ENCODE assay signal across 28 cellular contexts in genomic region chr5:32387841-32388240, GRCh38. TPM values are rescaled to one million over a fixed set of nuclear protein-coding genes. Genes with fewer than 3 reads are reported as not detected.
DNase-seq lines count a peak whose midpoint lies in the region; ATAC-seq, FAIRE-seq and TF ChIP-seq lines count a peak whose summit lies in the region.
"Had no signal": no experiment of that assay in that cellular context is flagged by ENCODE, and none has a peak within 500 bp of the region (broad histone marks: within the 10 kb centered on the region; RNA-seq: fewer than 3 reads in every experiment).

No MANE protein-coding gene starts in this region.

- H3K4me1 ChIP-seq in left ventricle myocardium inferior, result no peaks in the 10 kb centered on the region
- peaks cover 45% of the 10 kb centered on the region for H3K4me1 ChIP-seq in adipocyte (ENCODE audit: control insufficient read depth, insufficient read depth, low read length)
- H3K4me1 ChIP-seq in mesenchymal stem cell (ENCODE audit: control insufficient read depth, insufficient read depth, low read depth, low read length), result peaks cover 4% of the 10 kb centered on the region
- peaks cover 0 to 15% of the 10 kb centered on the region in 2 donors for H3K4me1 ChIP-seq in uterus
- H3K4me1 ChIP-seq: Peyer's patch had no signal

- H2BK15ac ChIP-seq in mesenchymal stem cell (ENCODE audit: low read depth, poor library complexity, severe bottlenecking), result no peak overlapping the region

- FAIRE-seq in HTR-8/SVneo (lab: Jason Lieb, UNC), result no peak
- FAIRE-seq: astrocyte, endothelial cell of umbilical vein, GM19239 had no signal

- H3K4me3 ChIP-seq in left ventricle myocardium inferior (no peak overlapping the region), adipocyte (ENCODE audit: low read length) (peak overlapping the region; percentile 54), mesenchymal stem cell (ENCODE audit: insufficient read depth in 1 of 2, low read depth in 1 of 2, low read length in 2 of 2) (peak overlapping the region in 1 of 2 experiments; percentile 27), uterus (no peak overlapping the region)
- H3K4me3 ChIP-seq: BLaER1 treated with 17β-estradiol and CSF1 and Interleukin-3, amounts not matched to agents 10 nM and 100 nM; ovary; Peyer's patch; stomach had no signal

- no peak overlapping the region for H2BK12ac ChIP-seq in mesenchymal stem cell (ENCODE audit: low read length in 2 of 2)

- H3K27me3 ChIP-seq in left ventricle myocardium inferior (ENCODE audit: low read depth), result no peaks in the 10 kb centered on the region
- H3K27me3 ChIP-seq in adipocyte (replicated peaks; ENCODE audit: control insufficient read depth, insufficient read depth, low read length), result no peaks in the 10 kb centered on the region
- H3K27me3 ChIP-seq in mesenchymal stem cell (ENCODE audit: control insufficient read depth in 1 of 2, insufficient read depth in 1 of 2, low read length in 2 of 2), result no peaks in the 10 kb centered on the region
- no peaks in the 10 kb centered on the region for H3K27me3 ChIP-seq in uterus
- H3K27me3 ChIP-seq: BLaER1 treated with 17β-estradiol and CSF1 and Interleukin-3, amounts not matched to agents 10 nM and 100 nM; ovary; Peyer's patch; stomach had no signal

- peaks cover 15% of the 10 kb centered on the region for H3K79me1 ChIP-seq in mesenchymal stem cell (replicated peaks; ENCODE audit: low read length, poor library complexity, severe bottlenecking)

- peak overlapping the region; percentile 18 for H3K27ac ChIP-seq in left ventricle myocardium inferior (replicated peaks)
- no peak overlapping the region for H3K27ac ChIP-seq in mesenchymal stem cell (ENCODE audit: low read length, poor library complexity, severe bottlenecking)
- H3K27ac ChIP-seq in uterus, result peak overlapping the region; percentile 55 to 56
- H3K27ac ChIP-seq: BLaER1 treated with 17β-estradiol and CSF1 and Interleukin-3, amounts not matched to agents 10 nM and 100 nM had no signal

- peak overlapping the region; percentile 37 for H3K9ac ChIP-seq in adipocyte (ENCODE audit: low read length)
- peak overlapping the region; percentile 57 for H3K9ac ChIP-seq in mesenchymal stem cell (ENCODE audit: low read length)
- H3K9ac ChIP-seq: BLaER1 treated with 17β-estradiol and CSF1 and Interleukin-3, amounts not matched to agents 10 nM and 100 nM had no signal

- no peak overlapping the region for H3K4ac ChIP-seq in mesenchymal stem cell (ENCODE audit: low read depth in 1 of 2, low read length in 2 of 2)

- peaks cover 86% of the 10 kb centered on the region for H3K36me3 ChIP-seq in left ventricle myocardium inferior
- peaks cover 81% of the 10 kb centered on the region for H3K36me3 ChIP-seq in adipocyte (ENCODE audit: control insufficient read depth, insufficient read depth, low read length, severe bottlenecking)
- peaks cover 10 to 89% of the 10 kb centered on the region in 2 experiments for H3K36me3 ChIP-seq in mesenchymal stem cell (ENCODE audit: control insufficient read depth in 1 of 2, insufficient read depth in 2 of 2, low read depth in 1 of 2, low read length in 2 of 2)
- H3K36me3 ChIP-seq in uterus, result no peaks in the 10 kb centered on the region
- H3K36me3 ChIP-seq: ovary had no signal

- no peak for ATAC-seq in HG02885 (IDR thresholded peaks at IDR 0.05; ENCODE audit: poor library complexity, unreplicated experiment)
- ATAC-seq: left lobe of liver; naive thymus-derived CD8-positive, alpha-beta T cell had no signal

- TF ChIP-seq CTCF in left ventricle myocardium inferior (IDR thresholded peaks at IDR 0.05; ENCODE audit: borderline replicate concordance) (no peak), uterus (IDR thresholded peaks at IDR 0.05) (no peak)

- no peak overlapping the region for H4K91ac ChIP-seq in mesenchymal stem cell (ENCODE audit: low read length)

- H2AK5ac ChIP-seq in mesenchymal stem cell (ENCODE audit: low read length, severe bottlenecking), result no peak overlapping the region

- no peak overlapping the region for H2AFZ ChIP-seq in mesenchymal stem cell (ENCODE audit: low read depth, low read length)

- no peak for TF ChIP-seq POLR2A in uterus (IDR thresholded peaks at IDR 0.05)

- H3K23ac ChIP-seq in mesenchymal stem cell (ENCODE audit: low read length in 2 of 2), result no peak overlapping the region

- no peak overlapping the region for H2BK120ac ChIP-seq in mesenchymal stem cell (ENCODE audit: low read depth, low read length)

- H3K14ac ChIP-seq in mesenchymal stem cell (ENCODE audit: low read length in 2 of 2), result no peak overlapping the region

- no peak for DNase-seq in left ventricle myocardium inferior
- no peak for DNase-seq in cardiac septum (ENCODE audit: low spot score)
- no peak for DNase-seq in adipocyte (ENCODE audit: low read depth)
- no peak for DNase-seq in mesenchymal stem cell
- no peak for DNase-seq in uterus
- no peak for DNase-seq in NCI-H1930 (lab: John Stamatoyannopoulos, UW)
- DNase-seq in HTR-8/SVneo (ENCODE audit: insufficient read length, low spot score), result no peak
- DNase-seq: activated CD4-positive, alpha-beta T cell treated with anti-CD3 and anti-CD28 coated beads, Interleukin-2, amount 50 U/mL, for 48 hours; activated effector memory CD4-positive, alpha-beta T cell treated with Interleukin-2 at 50 U/mL for 16 hours; activated naive CD8-positive, alpha-beta T cell treated with anti-CD3 and anti-CD28 coated beads for 36 hours; COR-L47; DMS79; naive thymus-derived CD8-positive, alpha-beta T cell; NCI-H1048; NCI-H1694 treated with DMSO at 0.1 percent for 48 hours; NCI-H2171; NCI-H510A treated with DMSO at 0.1 percent for 48 hours; ovary; Peyer's patch; retina; stimulated activated CD4-positive, alpha-beta T cell treated with anti-CD3 and anti-CD28 coated beads, Interleukin-2, amount 100 ng/mL, for 24 hours; stomach had no signal

- no peak overlapping the region for H2BK5ac ChIP-seq in mesenchymal stem cell (ENCODE audit: low read depth, low read length, poor library complexity, severe bottlenecking)

- H3K9me3 ChIP-seq in left ventricle myocardium inferior (replicated peaks) (no peaks in the 10 kb centered on the region), adipocyte (ENCODE audit: control insufficient read depth, low read length) (no peaks in the 10 kb centered on the region), mesenchymal stem cell (ENCODE audit: control insufficient read depth, low read length) (no peaks in the 10 kb centered on the region), uterus (no peaks in the 10 kb centered on the region)
- H3K9me3 ChIP-seq: BLaER1 treated with 17β-estradiol and CSF1 and Interleukin-3, amounts not matched to agents 10 nM and 100 nM; ovary; Peyer's patch; stomach had no signal

- intact Hi-C loops in left ventricle myocardium inferior (cut with micrococcal nuclease), result no loop called here
- intact Hi-C loops in cardiac septum (cut with DNase I), result no loop called here
- intact Hi-C loops in uterus (cut with DNase I; ENCODE audit: low total_unique reads), result no loop called here

- no peak overlapping the region for H3K18ac ChIP-seq in mesenchymal stem cell (ENCODE audit: low read depth in 1 of 2, low read length in 2 of 2)

- H4K8ac ChIP-seq in mesenchymal stem cell (ENCODE audit: low read length), result no peak overlapping the region

- no peak overlapping the region for H3K4me2 ChIP-seq in mesenchymal stem cell (ENCODE audit: low read length, poor library complexity, severe bottlenecking)
- H3K4me2 ChIP-seq: BLaER1 treated with 17β-estradiol and CSF1 and Interleukin-3, amounts not matched to agents 10 nM and 100 nM had no signal

RNA-seq across cellular contexts. Expression of gene ZFR, which starts 56.7 kb away (rescaled TPM):
- 60.3 TPM for total RNA-seq in left ventricle myocardium inferior
- 73.8 TPM for total RNA-seq in cardiac septum
- 46.5 TPM for polyA plus RNA-seq in mesenchymal stem cell (2013, experiment 1 of 2)
- 47.9 TPM for polyA plus RNA-seq in mesenchymal stem cell (2013, experiment 2 of 2)
- total RNA-seq in uterus, result 100 to 1,000 TPM in 1 of 4 donors, 10 to 100 TPM in 3; 54.1 to 108 (median 72.5) TPM
